28 cellular contexts compared by ENCODE assay signal in genomic region chr7:51059493-51059892, GRCh38.
"Had no signal": no experiment of that assay in that cellular context is flagged by ENCODE, and none has a peak within 500 bp of the region (broad histone marks: within the 10 kb centered on the region; RNA-seq: fewer than 3 reads in every experiment).

No MANE protein-coding gene starts in this region.

- H3K4me3 ChIP-seq: gastrocnemius medialis, heart left ventricle had no signal

- ATAC-seq: activated CD8-positive, alpha-beta T cell treated with anti-CD3 and anti-CD28 coated beads for 36 hours; activated T-cell treated with anti-CD3 and anti-CD28 coated beads, Interleukin-2, amount 50 U/mL, for 4 hours; activated T-helper 17 cell treated with anti-CD3 and anti-CD28 coated beads, Interleukin-2, amount 50 U/mL, for 72 hours; foreskin keratinocyte; gastrocnemius medialis; heart left ventricle had no signal

- H3K27me3 ChIP-seq: foreskin keratinocyte, gastrocnemius medialis, heart left ventricle had no signal

- H3K27ac Mint-ChIP-seq: activated CD4-positive, alpha-beta T cell treated with anti-CD3 and anti-CD28 coated beads, Interleukin-2, amount 10 ng/mL, durations not matched to agents 7 days and 5 days; activated CD8-positive, alpha-beta T cell treated with anti-CD3 and anti-CD28 coated beads for 36 hours; activated naive CD8-positive, alpha-beta T cell; activated T-helper 17 cell treated with anti-CD3 and anti-CD28 coated beads, Interleukin-2, amount 50 U/mL, for 72 hours had no signal

- H3K27ac ChIP-seq: epithelial cell of prostate, foreskin keratinocyte, gastrocnemius medialis, heart left ventricle had no signal

- H3K9me3 ChIP-seq: gastrocnemius medialis had no signal

- H3K4me1 Mint-ChIP-seq: activated CD4-positive, alpha-beta T cell treated with anti-CD3 and anti-CD28 coated beads, Interleukin-2, amount 10 ng/mL, durations not matched to agents 7 days and 5 days; activated T-helper 17 cell treated with anti-CD3 and anti-CD28 coated beads, Interleukin-2, amount 50 U/mL, for 72 hours had no signal

- H3K27me3 Mint-ChIP-seq: activated CD4-positive, alpha-beta T cell treated with anti-CD3 and anti-CD28 coated beads, Interleukin-2, amount 10 ng/mL, durations not matched to agents 7 days and 5 days; activated CD8-positive, alpha-beta T cell treated with anti-CD3 and anti-CD28 coated beads for 36 hours; activated naive CD8-positive, alpha-beta T cell had no signal

- FAIRE-seq: astrocyte, colon, endometrium, endothelial cell of umbilical vein had no signal

- H3K4me3 Mint-ChIP-seq: activated CD4-positive, alpha-beta T cell treated with anti-CD3 and anti-CD28 coated beads, Interleukin-2, amount 10 ng/mL, durations not matched to agents 7 days and 5 days; activated CD8-positive, alpha-beta T cell treated with anti-CD3 and anti-CD28 coated beads for 36 hours; activated naive CD8-positive, alpha-beta T cell; activated T-cell treated with anti-CD3 and anti-CD28 coated beads, Interleukin-2, amount 50 U/mL, for 4 hours; activated T-helper 17 cell treated with anti-CD3 and anti-CD28 coated beads, Interleukin-2, amount 50 U/mL, for 72 hours had no signal

- H3K36me3 Mint-ChIP-seq: activated naive CD8-positive, alpha-beta T cell had no signal

- H3K4me1 ChIP-seq: foreskin keratinocyte had no signal

- H3K36me3 ChIP-seq: gastrocnemius medialis, heart left ventricle had no signal

- DNase-seq: activated CD4-positive, alpha-beta T cell treated with anti-CD3 and anti-CD28 coated beads for 1 hour; activated CD4-positive, alpha-beta T cell treated with anti-CD3 and anti-CD28 coated beads for 4 hours; activated CD4-positive, alpha-beta T cell treated with anti-CD3 and anti-CD28 coated beads, Interleukin-2, amount 10 ng/mL, durations not matched to agents 7 days and 5 days; activated CD4-positive, alpha-beta T cell treated with anti-CD3 and anti-CD28 coated beads, Interleukin-2, amount 50 U/mL, for 4 hours; activated CD8-positive, alpha-beta memory T cell treated with anti-CD3 and anti-CD28 coated beads for 24 hours; activated CD8-positive, alpha-beta T cell treated with anti-CD3 and anti-CD28 coated beads for 36 hours; activated effector memory CD4-positive, alpha-beta T cell treated with Interleukin-2 at 50 U/mL for 16 hours; activated gamma-delta T cell treated with Interleukin-2 at 50 U/mL for 16 hours; activated naive CD4-positive, alpha-beta T cell treated with anti-CD3 and anti-CD28 coated beads, Interleukin-2, amount 50 U/mL, for 16 hours; activated naive CD4-positive, alpha-beta T cell treated with Interleukin-2 at 50 U/mL for 16 hours; activated T-cell treated with anti-CD3 and anti-CD28 coated beads, Interleukin-2, amount 50 U/mL, for 4 hours; amniotic stem cell; anterior cingulate cortex; caudate nucleus; effector CD8-positive, alpha-beta T cell; foreskin keratinocyte; gastrocnemius medialis; glutamatergic neuron; heart left ventricle; T-helper 1 cell; T-helper 2 cell had no signal

- H3K9me3 Mint-ChIP-seq: activated CD4-positive, alpha-beta T cell treated with anti-CD3 and anti-CD28 coated beads, Interleukin-2, amount 10 ng/mL, durations not matched to agents 7 days and 5 days; activated CD8-positive, alpha-beta T cell treated with anti-CD3 and anti-CD28 coated beads for 36 hours; activated T-cell treated with anti-CD3 and anti-CD28 coated beads, Interleukin-2, amount 50 U/mL, for 4 hours; activated T-helper 17 cell treated with anti-CD3 and anti-CD28 coated beads, Interleukin-2, amount 50 U/mL, for 72 hours had no signal
